ENCODE assay signal across 18 cellular contexts in genomic region chr1:10529772-10530171, GRCh38. TPM values are rescaled to one million over a fixed set of nuclear protein-coding genes. Genes with fewer than 3 reads are reported as not detected.
DNase-seq lines count a peak whose midpoint lies in the region; ATAC-seq and TF ChIP-seq lines count a peak whose summit lies in the region.
"Had no signal": no experiment of that assay in that cellular context is flagged by ENCODE, and none has a peak within 500 bp of the region (broad histone marks: within the 10 kb centered on the region; RNA-seq: fewer than 3 reads in every experiment).

No MANE protein-coding gene starts in this region.

- peak overlapping the region; percentile 79 for H2BK20ac ChIP-seq in IMR-90 (ENCODE audit: low read depth, low read length)

- H3K36me3 ChIP-seq in ACC112 (ENCODE audit: insufficient read depth, low read length): no peaks in the 10 kb centered on the region
- H3K36me3 ChIP-seq in IMR-90 (ENCODE audit: control insufficient read depth, insufficient read depth, low read length): no peaks in the 10 kb centered on the region
- H3K36me3 ChIP-seq in mesodermal cell (ENCODE audit: control insufficient read depth, insufficient read depth, low read length): no peaks in the 10 kb centered on the region
- H3K36me3 ChIP-seq: left ventricle myocardium inferior, SJCRH30 had no signal

- H2AK5ac ChIP-seq in IMR-90 (ENCODE audit: low read depth, low read length): peak overlapping the region; percentile 74

- peaks cover 42 to 52% of the 10 kb centered on the region in 2 experiments for H3K79me1 ChIP-seq in IMR-90 (ENCODE audit: low read depth in 1 of 2, low read length in 2 of 2)

- dilution Hi-C loops in IMR-90 (cut with HindIII; ENCODE audit: low sequenced_read_pairs, unreplicated experiment): no loop called here

- H3K4me3 ChIP-seq in ACC112 (ENCODE audit: low read depth, low read length) (no peak overlapping the region), IMR-90 (ENCODE audit: insufficient read depth, low read depth, low read length) (no peak overlapping the region), mesodermal cell (ENCODE audit: extremely low read depth, insufficient read depth, low read length, poor library complexity, severe bottlenecking) (no peak overlapping the region)
- H3K4me3 ChIP-seq: left ventricle myocardium inferior, SJCRH30 had no signal

- in situ Hi-C loops in IMR-90 (cut with MboI; ENCODE audit: low sequenced_read_pairs): loop anchor here (10.0 kb wide), 1 partner anchor 165 kb away; no protein-coding TSS in a partner anchor

- no peak overlapping the region for H2AK9ac ChIP-seq in IMR-90 (replicated peaks; ENCODE audit: low read depth, low read length, poor library complexity)

- H2BK15ac ChIP-seq in IMR-90 (ENCODE audit: low read depth, low read length): peak overlapping the region; percentile 92

- no peaks in the 10 kb centered on the region for H3K27me3 ChIP-seq in ACC112 (ENCODE audit: insufficient read depth, low read length)
- no peaks in the 10 kb centered on the region for H3K27me3 ChIP-seq in IMR-90 (ENCODE audit: control insufficient read depth, insufficient read depth, low read length)
- H3K27me3 ChIP-seq: SJCRH30 had no signal

- peak overlapping the region; percentile 61 to 83 for H4K8ac ChIP-seq in IMR-90 (ENCODE audit: low read depth in 2 of 2, low read length in 2 of 2)

- peak overlapping the region; percentile 41 for H2BK5ac ChIP-seq in IMR-90 (ENCODE audit: low read depth, low read length, poor library complexity, severe bottlenecking)

- H3K9ac ChIP-seq in IMR-90 (ENCODE audit: low read depth, low read length): peak overlapping the region; percentile 30; the same call in 1 of the 2 replicates

- peak overlapping the region; percentile 26; the same call in 1 of the 2 replicates for H4K5ac ChIP-seq in IMR-90 (ENCODE audit: low read depth, low read length)

- peak overlapping the region; percentile 19; the same call in 1 of the 2 replicates for H3K18ac ChIP-seq in IMR-90 (ENCODE audit: low read depth, low read length)

- no peak for ATAC-seq in IMR-90 (ENCODE audit: low read depth)
- no peak for ATAC-seq in stimulated activated naive CD8-positive, alpha-beta T cell treated with anti-CD3 and anti-CD28 coated beads, Interleukin-15, Interleukin-2, amounts not matched to agents 100 U/mL and 50 U/mL, for 24 hours
- ATAC-seq: CD8-positive, alpha-beta T cell had no signal

- peak overlapping the region; percentile 77 for H2BK120ac ChIP-seq in IMR-90 (ENCODE audit: low read depth, low read length)

- no peak overlapping the region for H3K4me2 ChIP-seq in IMR-90 (ENCODE audit: low read depth, low read length)

- H3K9me3 ChIP-seq in IMR-90 (ENCODE audit: control insufficient read depth, insufficient read depth, low read length) (no peaks in the 10 kb centered on the region), mesodermal cell (ENCODE audit: control insufficient read depth, low read length) (no peaks in the 10 kb centered on the region)
- H3K9me3 ChIP-seq: left ventricle myocardium inferior, SJCRH30 had no signal

- peaks cover 28% of the 10 kb centered on the region for H3K79me2 ChIP-seq in ACC112 (ENCODE audit: control insufficient read depth, insufficient read depth, low read length, unreplicated experiment)

- H3K4ac ChIP-seq in IMR-90 (ENCODE audit: low read depth, low read length): peak overlapping the region; percentile 79

- peaks cover 7% of the 10 kb centered on the region; the same call in 1 of the 2 replicates for H3K9me1 ChIP-seq in IMR-90 (ENCODE audit: insufficient read depth, low read length)

- peak overlapping the region; percentile 89 for H3K23ac ChIP-seq in IMR-90 (ENCODE audit: low read depth, low read length)

- H3K27ac ChIP-seq in ACC112 (ENCODE audit: low read depth, low read length) (peak overlapping the region; percentile 85; the same call in 1 of the 2 replicates), IMR-90 (ENCODE audit: insufficient read depth, low read length) (no peak overlapping the region), epithelial cell of prostate (peak overlapping the region; percentile 65), mesodermal cell (ENCODE audit: low read depth, low read length, severe bottlenecking) (peak overlapping the region; percentile 92)
- H3K27ac ChIP-seq: HL-60 had no signal

- no CpG with 5 or more reads among the region's 3 CpGs for WGBS in IMR-90 (ENCODE audit: extremely low coverage in 2 of 2, insufficient read length in 1 of 2), 2 experiments
- 0% methylated on average over 1 of the region's 3 CpGs for WGBS in mesodermal cell (ENCODE audit: insufficient coverage in 2 of 2), 2 experiments

- H4K91ac ChIP-seq in IMR-90 (ENCODE audit: insufficient read depth, low read depth, low read length): peak overlapping the region; percentile 74

- CTCF ChIA-PET in IMR-90 (lab: Yijun Ruan, JAX): interaction anchor here (0.5 to 1.3 kb wide), 4 partner anchors 10 to 436 kb away, joined by 3 to 7 read pairs (median 4); no protein-coding TSS in a partner anchor

- H4K20me1 ChIP-seq in IMR-90 (ENCODE audit: insufficient read depth, low read length): peaks cover 15% of the 10 kb centered on the region; the same call in 1 of the 2 replicates

- TF ChIP-seq CTCF in IMR-90 (conservative IDR thresholded peaks at IDR 0.05; ENCODE audit: low read depth, low read length): no peak

- H3K4me1 ChIP-seq in ACC112 (ENCODE audit: control insufficient read depth, insufficient read depth, low read length, unreplicated experiment) (peaks cover 24% of the 10 kb centered on the region), IMR-90 (ENCODE audit: control insufficient read depth, insufficient read depth, low read length) (peaks cover 20% of the 10 kb centered on the region), mesodermal cell (ENCODE audit: control insufficient read depth, insufficient read depth, low read length, poor library complexity, severe bottlenecking) (peaks cover 45% of the 10 kb centered on the region)

- TF ChIP-seq POLR2A in IMR-90 (IDR thresholded peaks at IDR 0.05; ENCODE audit: low read depth, low read length): no peak

- intact Hi-C loops in IMR-90 (cut with micrococcal nuclease): loop anchor here (1.0 to 10.0 kb wide), 5 partner anchors 69 to 478 kb away; partner anchors contain the start of gene CASZ1

- DNase-seq in IMR-90 (no peak), epithelial cell of prostate (ENCODE audit: low read depth, low spot score) (no peak), NCI-H146 (lab: John Stamatoyannopoulos, UW) (no peak), NCI-H2171 treated with DMSO at 0.1 percent for 48 hours (lab: John Stamatoyannopoulos, UW) (no peak), RPMI8226 (no peak)
- no peak for DNase-seq in stimulated activated naive CD8-positive, alpha-beta T cell treated with anti-CD3 and anti-CD28 coated beads, Interleukin-15, Interleukin-2, amounts not matched to agents 100 U/mL and 50 U/mL, for 24 hours
- DNase-seq: activated CD4-positive, alpha-beta T cell treated with anti-CD3 and anti-CD28 coated beads for 4 hours; activated naive CD4-positive, alpha-beta T cell treated with anti-CD3 and anti-CD28 coated beads for 36 hours; CD8-positive, alpha-beta T cell; DND-41; naive B cell; NCI-H1436; T1000 had no signal

- TF ChIP-seq RAD21 in IMR-90 (IDR thresholded peaks at IDR 0.05; ENCODE audit: low read length): no peak

- H3K14ac ChIP-seq in IMR-90 (replicated peaks; ENCODE audit: low read depth, low read length): peak overlapping the region; percentile 87

- POLR2A ChIA-PET in IMR-90 (lab: Charles Lee; ENCODE audit: unreplicated experiment): no interaction called here

- peak overlapping the region; percentile 43; the same call in 1 of the 2 replicates for H3K56ac ChIP-seq in IMR-90 (ENCODE audit: extremely low read depth, insufficient read depth, low read length)

- no peak overlapping the region for H2AFZ ChIP-seq in ACC112 (ENCODE audit: low read length, unreplicated experiment)
- H2AFZ ChIP-seq in IMR-90 (replicated peaks; ENCODE audit: low read length, poor library complexity): no peak overlapping the region

- BruUV-seq in IMR-90 (replicated peaks; lab: Mats Ljungman, UMichigan): no TSS peak

TF ChIP-seq in IMR-90, 13 proteins besides CTCF, POLR2A, EP300 and RAD21 (continues in another document):
- no peak for TF ChIP-seq RFX5 (IDR thresholded peaks at IDR 0.05; ENCODE audit: low read depth, low read length)
- no peak for TF ChIP-seq CEBPB (IDR thresholded peaks at IDR 0.05; ENCODE audit: low read depth, low read length)
- TF ChIP-seq ELK1 (IDR thresholded peaks at IDR 0.05; ENCODE audit: borderline replicate concordance, low read depth, low read length): no peak
- TF ChIP-seq FOS (IDR thresholded peaks at IDR 0.05; ENCODE audit: low read depth, low read length): no peak
- no peak for TF ChIP-seq RCOR1 (IDR thresholded peaks at IDR 0.05; ENCODE audit: insufficient replicate concordance, low read length)
- TF ChIP-seq MXI1 (IDR thresholded peaks at IDR 0.05; ENCODE audit: borderline replicate concordance, low read depth, low read length): no peak
- no peak for TF ChIP-seq CHD1 (IDR thresholded peaks at IDR 0.05; ENCODE audit: low read depth, low read length)

RNA-seq across cellular contexts. Expression of gene PEX14, which starts 55.0 kb away (rescaled TPM):
- total RNA-seq in IMR-90 (2012; rRNA removed): 8.9 and 9.5 TPM in 2 replicates
- 22.0 and 22.5 TPM in 2 replicates for polyA plus RNA-seq in IMR-90 (2012; rRNA removed)
- 16.8 and 24.0 TPM in 2 replicates for polyA plus RNA-seq in IMR-90 (2012; cell fraction: cytosol; rRNA removed)
- polyA plus RNA-seq in IMR-90 (2012; cell fraction: nucleus; rRNA removed; ENCODE audit: low replicate concordance): 21.7 and 28.9 TPM in 2 replicates
- 24.7 TPM for polyA plus RNA-seq in mesodermal cell (2013, experiment 1 of 2)
- 20.1 TPM for polyA plus RNA-seq in mesodermal cell (2013, experiment 2 of 2)

RNA-seq across cellular contexts. Expression of gene DFFA, which starts 57.4 kb away (rescaled TPM):
- total RNA-seq in IMR-90 (2012; rRNA removed): 56.1 and 62.6 TPM in 2 replicates
- polyA plus RNA-seq in IMR-90 (2012; rRNA removed): 25.3 and 28.1 TPM in 2 replicates
- 15.5 and 19.7 TPM in 2 replicates for polyA plus RNA-seq in IMR-90 (2012; cell fraction: cytosol; rRNA removed)
- polyA plus RNA-seq in IMR-90 (2012; cell fraction: nucleus; rRNA removed; ENCODE audit: low replicate concordance): 8.5 and 12.8 TPM in 2 replicates
- 33.5 TPM for polyA plus RNA-seq in mesodermal cell (2013, experiment 1 of 2)
- polyA plus RNA-seq in mesodermal cell (2013, experiment 2 of 2): 28.4 TPM
